1 cellular context compared by ENCODE assay signal in the genomic region with DNA sequence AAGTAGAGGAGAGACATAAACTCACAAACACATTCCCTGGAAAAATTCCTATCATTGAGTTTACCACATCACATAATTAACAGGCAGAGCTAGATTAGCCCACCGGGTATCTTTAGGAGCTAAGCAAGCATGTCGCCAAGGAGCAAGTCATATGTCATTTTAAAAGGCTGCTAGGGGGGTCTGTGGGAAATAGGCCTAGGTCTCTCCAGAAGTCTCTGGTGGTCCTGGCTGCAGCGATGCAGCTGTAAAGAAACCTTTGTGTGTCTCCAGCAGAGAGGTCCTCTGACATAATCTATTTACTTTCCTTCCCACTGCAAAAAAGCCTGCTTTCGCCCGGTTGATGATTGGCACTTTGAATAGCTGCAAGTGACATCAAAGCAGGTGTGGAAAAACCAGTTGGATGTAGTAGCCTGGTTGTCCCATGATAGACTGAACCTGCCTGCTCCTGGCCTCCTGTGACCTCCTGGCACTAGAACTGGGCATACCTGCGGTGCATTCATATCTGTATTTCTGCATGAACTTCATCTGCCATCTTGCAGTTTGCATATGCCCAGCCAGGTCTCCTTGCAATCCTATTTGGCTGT.
TF ChIP-seq lines count a peak whose summit lies in the region.

No MANE protein-coding gene starts in this region.

TF ChIP-seq in liver, 16 proteins besides CTCF, POLR2A, EP300 and RAD21 (continued from another document):
- no peak for TF ChIP-seq GABPA (IDR thresholded peaks at IDR 0.05 in 1 of 2, conservative IDR thresholded peaks at IDR 0.05 in 1 of 2)
- no peak for TF ChIP-seq YY1 (IDR thresholded peaks at IDR 0.05)
- TF ChIP-seq SP1 (IDR thresholded peaks at IDR 0.05), result peak; percentile 23
- no peak for TF ChIP-seq NR2F2 (IDR thresholded peaks at IDR 0.05)
- peak; percentile 54 to 66 for TF ChIP-seq RXRA (IDR thresholded peaks at IDR 0.05)
